ENCODE assay signal across 10 cellular contexts in genomic region chr7:111324228-111324627, GRCh38.
DNase-seq lines count a peak whose midpoint lies in the region; ATAC-seq and TF ChIP-seq lines count a peak whose summit lies in the region.
"Had no signal": no experiment of that assay in that cellular context is flagged by ENCODE, and none has a peak within 500 bp of the region (broad histone marks: within the 10 kb centered on the region; RNA-seq: fewer than 3 reads in every experiment).

No MANE protein-coding gene starts in this region.

- DNase-seq in NOMO-1 treated with dmso at 0.1 percent for 144 hours (lab: John Stamatoyannopoulos, UW; ENCODE audit: unreplicated experiment) (peak; percentile 28), EL (no peak), foreskin melanocyte (no peak)
- DNase-seq in stimulated activated effector memory CD8-positive, alpha-beta T cell treated with anti-CD3 and anti-CD28 coated beads, Interleukin-12 subunit alpha, Interleukin-12 subunit beta, amount 100 ng/mL, for 72 hours (ENCODE audit: low spot score in 2 of 2), result no peak
- DNase-seq in stimulated activated CD4-positive, alpha-beta T cell treated with anti-CD3 and anti-CD28 coated beads, Interleukin-4, amount 100 ng/mL, for 4 hours, result no peak
- DNase-seq: left ventricle myocardium superior, NCI-H1105 treated with DMSO at 0.1 percent for 48 hours had no signal

- H3K9me3 Mint-ChIP-seq in stimulated activated effector memory CD8-positive, alpha-beta T cell treated with anti-CD3 and anti-CD28 coated beads, Interleukin-12 subunit alpha, Interleukin-12 subunit beta, amount 100 ng/mL, for 72 hours, result no peaks in the 10 kb centered on the region

- H3K4me3 Mint-ChIP-seq in stimulated activated effector memory CD8-positive, alpha-beta T cell treated with anti-CD3 and anti-CD28 coated beads, Interleukin-12 subunit alpha, Interleukin-12 subunit beta, amount 100 ng/mL, for 72 hours, result no peak overlapping the region

- no peak overlapping the region for H3K27ac Mint-ChIP-seq in stimulated activated effector memory CD8-positive, alpha-beta T cell treated with anti-CD3 and anti-CD28 coated beads, Interleukin-12 subunit alpha, Interleukin-12 subunit beta, amount 100 ng/mL, for 72 hours

- TF ChIP-seq POLR2A in GM18505 (IDR thresholded peaks at IDR 0.05; ENCODE audit: borderline replicate concordance, extremely low read depth, insufficient read depth, insufficient read length), result no peak

- H3K4me1 Mint-ChIP-seq in stimulated activated effector memory CD8-positive, alpha-beta T cell treated with anti-CD3 and anti-CD28 coated beads, Interleukin-12 subunit alpha, Interleukin-12 subunit beta, amount 100 ng/mL, for 72 hours, result no peaks in the 10 kb centered on the region

- ATAC-seq in GM18505 (IDR thresholded peaks at IDR 0.05; ENCODE audit: unreplicated experiment), result peak; percentile 55
- ATAC-seq in GM21390 (IDR thresholded peaks at IDR 0.05; ENCODE audit: unreplicated experiment), result peak; percentile 71
- peak; percentile 58 for ATAC-seq in HG03097 (IDR thresholded peaks at IDR 0.05; ENCODE audit: low FRiP score, unreplicated experiment)
- ATAC-seq in stimulated activated effector memory CD8-positive, alpha-beta T cell treated with anti-CD3 and anti-CD28 coated beads, Interleukin-12 subunit alpha, Interleukin-12 subunit beta, amount 100 ng/mL, for 72 hours, result no peak
- ATAC-seq: left ventricle myocardium superior had no signal

- H3K36me3 Mint-ChIP-seq in stimulated activated effector memory CD8-positive, alpha-beta T cell treated with anti-CD3 and anti-CD28 coated beads, Interleukin-12 subunit alpha, Interleukin-12 subunit beta, amount 100 ng/mL, for 72 hours, result no peaks in the 10 kb centered on the region
